17 cellular contexts compared by ENCODE assay signal in the genomic region with DNA sequence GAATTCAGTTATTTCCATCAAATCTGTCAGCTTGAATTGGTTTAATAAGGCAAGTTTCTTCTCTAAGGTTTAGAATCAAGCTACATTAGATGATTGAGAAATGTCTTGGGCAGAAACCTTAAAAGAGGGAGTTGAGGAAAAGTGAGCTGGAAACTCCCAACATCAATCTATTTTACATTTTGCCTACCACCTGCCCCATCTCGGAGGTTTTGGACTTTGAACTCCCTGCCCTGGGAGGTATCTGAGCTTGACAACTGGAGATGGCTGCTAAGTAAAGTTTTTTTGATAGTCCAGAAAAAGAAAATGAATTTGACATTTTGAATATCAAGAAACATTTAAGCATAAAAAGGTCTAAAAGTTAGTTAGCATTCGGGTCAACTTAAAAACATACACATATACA.
A peak's percentile ranks its signal among the peaks of the same experiment; 100 is the strongest.
DNase-seq lines count a peak whose midpoint lies in the region; ATAC-seq, FAIRE-seq and TF ChIP-seq lines count a peak whose summit lies in the region.
"Had no signal": no experiment of that assay in that cellular context is flagged by ENCODE, and none has a peak within 500 bp of the region (broad histone marks: within the 10 kb centered on the region; RNA-seq: fewer than 3 reads in every experiment).

No MANE protein-coding gene starts in this region.

- CTCF ChIA-PET in SK-N-SH (lab: Yijun Ruan, JAX), result interaction anchor here (1.1 kb wide), 2 partner anchors 11 to 142 kb away, joined by 3 read pairs; no protein-coding TSS in a partner anchor

- ATAC-seq in SK-N-SH treated with all-trans-retinoic acid at 6 μM for 48 hours (no peak), pancreas (no peak)
- ATAC-seq in activated T-helper 17 cell treated with anti-CD3 and anti-CD28 coated beads, Interleukin-2, amount 50 U/mL, for 72 hours (replicated peaks), result no peak
- ATAC-seq: GM12878 had no signal

- H3K79me2 ChIP-seq in SK-N-SH (ENCODE audit: insufficient read depth) (no peaks in the 10 kb centered on the region), osteoblast (ENCODE audit: insufficient read depth, low read length) (no peaks in the 10 kb centered on the region)

- TF ChIP-seq EP300 in SK-N-SH (IDR thresholded peaks at IDR 0.05; ENCODE audit: borderline replicate concordance in 1 of 2, low read depth in 1 of 2, low read length in 1 of 2), result no peak

- H3K9me3 ChIP-seq in SK-N-SH (no peaks in the 10 kb centered on the region), colonic mucosa (no peaks in the 10 kb centered on the region), osteoblast (ENCODE audit: low read depth, low read length) (no peaks in the 10 kb centered on the region), pancreas (no peaks in the 10 kb centered on the region)
- H3K9me3 ChIP-seq: BLaER1, HAP-1 had no signal

- H3K4me3 ChIP-seq in SK-N-SH (ENCODE audit: low read depth in 2 of 2, low read length in 1 of 2), result no peak overlapping the region
- H3K4me3 ChIP-seq in colonic mucosa, result no peak overlapping the region
- H3K4me3 ChIP-seq in osteoblast (ENCODE audit: insufficient read depth, low read length), result no peak overlapping the region
- H3K4me3 ChIP-seq in pancreas, result no peak overlapping the region
- H3K4me3 ChIP-seq: BLaER1, GM12878, HAP-1 had no signal

- peaks cover 12% of the 10 kb centered on the region for H3F3A ChIP-seq in SK-N-SH (replicated peaks; ENCODE audit: insufficient read depth)

- TF ChIP-seq CTCF in SK-N-SH (IDR thresholded peaks at IDR 0.05), result no peak
- TF ChIP-seq CTCF in colonic mucosa (IDR thresholded peaks at IDR 0.05), result no peak
- TF ChIP-seq CTCF in osteoblast (IDR thresholded peaks at IDR 0.05; ENCODE audit: extremely low read depth, low read depth, low read length), result no peak
- no peak for TF ChIP-seq CTCF in pancreas (IDR thresholded peaks at IDR 0.05)

- peaks cover 15% of the 10 kb centered on the region for H3K4me1 Mint-ChIP-seq in activated T-helper 17 cell treated with anti-CD3 and anti-CD28 coated beads, Interleukin-2, amount 50 U/mL, for 72 hours
- H3K4me1 Mint-ChIP-seq: CD8-positive, alpha-beta memory T cell had no signal

- H3K9me3 Mint-ChIP-seq in activated T-helper 17 cell treated with anti-CD3 and anti-CD28 coated beads, Interleukin-2, amount 50 U/mL, for 72 hours, result peaks cover 4% of the 10 kb centered on the region
- H3K9me3 Mint-ChIP-seq: CD8-positive, alpha-beta memory T cell had no signal

- no peaks in the 10 kb centered on the region for H3K36me3 Mint-ChIP-seq in activated T-helper 17 cell treated with anti-CD3 and anti-CD28 coated beads, Interleukin-2, amount 50 U/mL, for 72 hours (ENCODE audit: low read depth)

- H3K27ac ChIP-seq in SK-N-SH (ENCODE audit: low read depth in 2 of 2, low read length in 1 of 2), result peak overlapping the region; percentile 43 to 79; a peak in 2 of 4 replicates
- no peak overlapping the region for H3K27ac ChIP-seq in colonic mucosa
- H3K27ac ChIP-seq in osteoblast (ENCODE audit: low read depth, low read length), result peak overlapping the region; percentile 58
- H3K27ac ChIP-seq in pancreas, result no peak overlapping the region
- H3K27ac ChIP-seq: BLaER1, HL-60 had no signal

- H4K20me1 ChIP-seq in SK-N-SH (ENCODE audit: insufficient read depth) (no peaks in the 10 kb centered on the region), osteoblast (ENCODE audit: insufficient read depth, low read length) (no peaks in the 10 kb centered on the region)
- H4K20me1 ChIP-seq: BLaER1 had no signal

- H3K9ac ChIP-seq in SK-N-SH, result no peak overlapping the region
- H3K9ac ChIP-seq in colonic mucosa (ENCODE audit: low read depth in 2 of 2, low read length in 2 of 2), result no peak overlapping the region
- H3K9ac ChIP-seq: BLaER1 had no signal

- WGBS in SK-N-SH (ENCODE audit: low lambda C conversion rate), result 75% methylated on average over 2 of the region's 2 CpGs
- WGBS in pancreas, 2 donors, result 49 to 57% methylated on average over 2 of the region's 2 CpGs

- FAIRE-seq in pancreas (lab: Jason Lieb, UNC), result no peak
- FAIRE-seq: GM12878, GM18507, H1 had no signal

- H3K4me1 ChIP-seq in SK-N-SH (ENCODE audit: control insufficient read depth in 1 of 2, insufficient read depth in 2 of 2, low read depth in 1 of 2, low read length in 1 of 2) (peaks cover 0 to 13% of the 10 kb centered on the region in 2 experiments; a peak in 3 of 4 replicates), colonic mucosa (peaks cover 2% of the 10 kb centered on the region), osteoblast (ENCODE audit: insufficient read depth, low read length) (peaks cover 11% of the 10 kb centered on the region), pancreas (peaks cover 0 to 6% (median 0%) of the 10 kb centered on the region in 3 donors)
- H3K4me1 ChIP-seq: BLaER1, HAP-1 had no signal

- no peaks in the 10 kb centered on the region for H3K36me3 ChIP-seq in SK-N-SH (replicated peaks in 1 of 2; ENCODE audit: control insufficient read depth in 1 of 2, insufficient read depth in 2 of 2, low read length in 1 of 2)
- H3K36me3 ChIP-seq in colonic mucosa, result no peaks in the 10 kb centered on the region
- no peaks in the 10 kb centered on the region for H3K36me3 ChIP-seq in osteoblast (ENCODE audit: insufficient read depth, low read length)
- no peaks in the 10 kb centered on the region for H3K36me3 ChIP-seq in pancreas
- H3K36me3 ChIP-seq: BLaER1, HAP-1 had no signal

- H3K27me3 Mint-ChIP-seq in activated T-helper 17 cell treated with anti-CD3 and anti-CD28 coated beads, Interleukin-2, amount 50 U/mL, for 72 hours, result no peaks in the 10 kb centered on the region

- H3K27me3 ChIP-seq in SK-N-SH (ENCODE audit: insufficient read depth) (no peaks in the 10 kb centered on the region), colonic mucosa (no peaks in the 10 kb centered on the region), osteoblast (ENCODE audit: insufficient read depth, low read length) (no peaks in the 10 kb centered on the region), pancreas (no peaks in the 10 kb centered on the region)
- H3K27me3 ChIP-seq: BLaER1 had no signal

- POLR2A ChIA-PET in SK-N-SH (lab: Yijun Ruan, JAX), result no interaction called here

- H3K27ac Mint-ChIP-seq in activated T-helper 17 cell treated with anti-CD3 and anti-CD28 coated beads, Interleukin-2, amount 50 U/mL, for 72 hours, result no peak overlapping the region
- H3K27ac Mint-ChIP-seq: CD8-positive, alpha-beta memory T cell had no signal

- no peak overlapping the region for H3K4me2 ChIP-seq in SK-N-SH
- H3K4me2 ChIP-seq in osteoblast (ENCODE audit: insufficient read depth, low read length), result no peak overlapping the region
- H3K4me2 ChIP-seq: BLaER1 had no signal

- no peak for TF ChIP-seq RAD21 in SK-N-SH (IDR thresholded peaks at IDR 0.05; ENCODE audit: low read length)

- DNase-seq in SK-N-SH, result no peak
- peak; percentile 64 for DNase-seq in colonic mucosa
- no peak for DNase-seq in osteoblast (ENCODE audit: insufficient read length, low spot score, missing footprints)
- no peak for DNase-seq in NCI-H2227 treated with DMSO at 0.1 percent for 48 hours (lab: John Stamatoyannopoulos, UW)
- no peak for DNase-seq in pancreas
- DNase-seq: 8988T; AML-193; CD8-positive, alpha-beta memory T cell; DMS79 had no signal

- no peaks in the 10 kb centered on the region for H3K9me2 ChIP-seq in SK-N-SH

- H2AFZ ChIP-seq in SK-N-SH (ENCODE audit: low read depth) (no peak overlapping the region), osteoblast (ENCODE audit: low read length) (no peak overlapping the region)

- no peak overlapping the region for H3K4me3 Mint-ChIP-seq in activated T-helper 17 cell treated with anti-CD3 and anti-CD28 coated beads, Interleukin-2, amount 50 U/mL, for 72 hours
- H3K4me3 Mint-ChIP-seq: CD8-positive, alpha-beta memory T cell had no signal

- intact Hi-C loops in colonic mucosa (cut with DNase I), result no loop called here
- intact Hi-C loops in pancreas (cut with DNase I), result no loop called here

TF ChIP-seq in SK-N-SH, 30 proteins besides CTCF, POLR2A, EP300 and RAD21 (continues in another document):
- TF ChIP-seq NFIC (IDR thresholded peaks at IDR 0.05; ENCODE audit: borderline replicate concordance), result no peak
- no peak for TF ChIP-seq TEAD4 (IDR thresholded peaks at IDR 0.05; ENCODE audit: borderline replicate concordance, insufficient read depth)
- TF ChIP-seq RXRA (IDR thresholded peaks at IDR 0.05; ENCODE audit: borderline replicate concordance, low read depth), result no peak
- TF ChIP-seq, protein P1, sequence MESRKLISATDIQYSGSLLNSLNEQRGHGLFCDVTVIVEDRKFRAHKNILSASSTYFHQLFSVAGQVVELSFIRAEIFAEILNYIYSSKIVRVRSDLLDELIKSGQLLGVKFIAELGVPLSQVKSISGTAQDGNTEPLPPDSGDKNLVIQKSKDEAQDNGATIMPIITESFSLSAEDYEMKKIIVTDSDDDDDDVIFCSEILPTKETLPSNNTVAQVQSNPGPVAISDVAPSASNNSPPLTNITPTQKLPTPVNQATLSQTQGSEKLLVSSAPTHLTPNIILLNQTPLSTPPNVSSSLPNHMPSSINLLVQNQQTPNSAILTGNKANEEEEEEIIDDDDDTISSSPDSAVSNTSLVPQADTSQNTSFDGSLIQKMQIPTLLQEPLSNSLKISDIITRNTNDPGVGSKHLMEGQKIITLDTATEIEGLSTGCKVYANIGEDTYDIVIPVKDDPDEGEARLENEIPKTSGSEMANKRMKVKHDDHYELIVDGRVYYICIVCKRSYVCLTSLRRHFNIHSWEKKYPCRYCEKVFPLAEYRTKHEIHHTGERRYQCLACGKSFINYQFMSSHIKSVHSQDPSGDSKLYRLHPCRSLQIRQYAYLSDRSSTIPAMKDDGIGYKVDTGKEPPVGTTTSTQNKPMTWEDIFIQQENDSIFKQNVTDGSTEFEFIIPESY (IDR thresholded peaks at IDR 0.05; ENCODE audit: borderline replicate concordance, low read depth), result no peak

TF ChIP-seq in SK-N-SH treated with all-trans-retinoic acid at 6 μM for 48 hours, 23 proteins besides CTCF, POLR2A, EP300 and RAD21 (continues in another document):
- TF ChIP-seq ZFP3 (CRISPR knock-in tag; IDR thresholded peaks at IDR 0.05) (no peak), ZNF565 (CRISPR knock-in tag; conservative IDR thresholded peaks at IDR 0.05; ENCODE audit: low read depth) (no peak), ZFP30 (CRISPR knock-in tag; IDR thresholded peaks at IDR 0.05) (no peak), ZNF8 (CRISPR knock-in tag; IDR thresholded peaks at IDR 0.05) (no peak), ISL1 (CRISPR knock-in tag; IDR thresholded peaks at IDR 0.05) (no peak), BACH2 (CRISPR knock-in tag; IDR thresholded peaks at IDR 0.05; ENCODE audit: borderline replicate concordance) (no peak), RARB (CRISPR knock-in tag; IDR thresholded peaks at IDR 0.05) (no peak)

Comparison
In these comparisons a context has a peak if more than half of its experiments do, and no peak if none do; other contexts are left out.
1. H3K27ac ChIP-seq: peak in SK-N-SH (2 of 2) and osteoblast (single experiment); none in colonic mucosa (single experiment) and pancreas (0 of 4).